1 cellular context compared by ENCODE assay signal in genomic region chr2:182667321-182667695, GRCh38.
TF ChIP-seq lines count a peak whose summit lies in the region.

No MANE protein-coding gene starts in this region.

TF ChIP-seq in GM23338, 12 proteins besides CTCF, POLR2A, EP300 and RAD21 (continued from another document):
- TF ChIP-seq, protein P1, sequence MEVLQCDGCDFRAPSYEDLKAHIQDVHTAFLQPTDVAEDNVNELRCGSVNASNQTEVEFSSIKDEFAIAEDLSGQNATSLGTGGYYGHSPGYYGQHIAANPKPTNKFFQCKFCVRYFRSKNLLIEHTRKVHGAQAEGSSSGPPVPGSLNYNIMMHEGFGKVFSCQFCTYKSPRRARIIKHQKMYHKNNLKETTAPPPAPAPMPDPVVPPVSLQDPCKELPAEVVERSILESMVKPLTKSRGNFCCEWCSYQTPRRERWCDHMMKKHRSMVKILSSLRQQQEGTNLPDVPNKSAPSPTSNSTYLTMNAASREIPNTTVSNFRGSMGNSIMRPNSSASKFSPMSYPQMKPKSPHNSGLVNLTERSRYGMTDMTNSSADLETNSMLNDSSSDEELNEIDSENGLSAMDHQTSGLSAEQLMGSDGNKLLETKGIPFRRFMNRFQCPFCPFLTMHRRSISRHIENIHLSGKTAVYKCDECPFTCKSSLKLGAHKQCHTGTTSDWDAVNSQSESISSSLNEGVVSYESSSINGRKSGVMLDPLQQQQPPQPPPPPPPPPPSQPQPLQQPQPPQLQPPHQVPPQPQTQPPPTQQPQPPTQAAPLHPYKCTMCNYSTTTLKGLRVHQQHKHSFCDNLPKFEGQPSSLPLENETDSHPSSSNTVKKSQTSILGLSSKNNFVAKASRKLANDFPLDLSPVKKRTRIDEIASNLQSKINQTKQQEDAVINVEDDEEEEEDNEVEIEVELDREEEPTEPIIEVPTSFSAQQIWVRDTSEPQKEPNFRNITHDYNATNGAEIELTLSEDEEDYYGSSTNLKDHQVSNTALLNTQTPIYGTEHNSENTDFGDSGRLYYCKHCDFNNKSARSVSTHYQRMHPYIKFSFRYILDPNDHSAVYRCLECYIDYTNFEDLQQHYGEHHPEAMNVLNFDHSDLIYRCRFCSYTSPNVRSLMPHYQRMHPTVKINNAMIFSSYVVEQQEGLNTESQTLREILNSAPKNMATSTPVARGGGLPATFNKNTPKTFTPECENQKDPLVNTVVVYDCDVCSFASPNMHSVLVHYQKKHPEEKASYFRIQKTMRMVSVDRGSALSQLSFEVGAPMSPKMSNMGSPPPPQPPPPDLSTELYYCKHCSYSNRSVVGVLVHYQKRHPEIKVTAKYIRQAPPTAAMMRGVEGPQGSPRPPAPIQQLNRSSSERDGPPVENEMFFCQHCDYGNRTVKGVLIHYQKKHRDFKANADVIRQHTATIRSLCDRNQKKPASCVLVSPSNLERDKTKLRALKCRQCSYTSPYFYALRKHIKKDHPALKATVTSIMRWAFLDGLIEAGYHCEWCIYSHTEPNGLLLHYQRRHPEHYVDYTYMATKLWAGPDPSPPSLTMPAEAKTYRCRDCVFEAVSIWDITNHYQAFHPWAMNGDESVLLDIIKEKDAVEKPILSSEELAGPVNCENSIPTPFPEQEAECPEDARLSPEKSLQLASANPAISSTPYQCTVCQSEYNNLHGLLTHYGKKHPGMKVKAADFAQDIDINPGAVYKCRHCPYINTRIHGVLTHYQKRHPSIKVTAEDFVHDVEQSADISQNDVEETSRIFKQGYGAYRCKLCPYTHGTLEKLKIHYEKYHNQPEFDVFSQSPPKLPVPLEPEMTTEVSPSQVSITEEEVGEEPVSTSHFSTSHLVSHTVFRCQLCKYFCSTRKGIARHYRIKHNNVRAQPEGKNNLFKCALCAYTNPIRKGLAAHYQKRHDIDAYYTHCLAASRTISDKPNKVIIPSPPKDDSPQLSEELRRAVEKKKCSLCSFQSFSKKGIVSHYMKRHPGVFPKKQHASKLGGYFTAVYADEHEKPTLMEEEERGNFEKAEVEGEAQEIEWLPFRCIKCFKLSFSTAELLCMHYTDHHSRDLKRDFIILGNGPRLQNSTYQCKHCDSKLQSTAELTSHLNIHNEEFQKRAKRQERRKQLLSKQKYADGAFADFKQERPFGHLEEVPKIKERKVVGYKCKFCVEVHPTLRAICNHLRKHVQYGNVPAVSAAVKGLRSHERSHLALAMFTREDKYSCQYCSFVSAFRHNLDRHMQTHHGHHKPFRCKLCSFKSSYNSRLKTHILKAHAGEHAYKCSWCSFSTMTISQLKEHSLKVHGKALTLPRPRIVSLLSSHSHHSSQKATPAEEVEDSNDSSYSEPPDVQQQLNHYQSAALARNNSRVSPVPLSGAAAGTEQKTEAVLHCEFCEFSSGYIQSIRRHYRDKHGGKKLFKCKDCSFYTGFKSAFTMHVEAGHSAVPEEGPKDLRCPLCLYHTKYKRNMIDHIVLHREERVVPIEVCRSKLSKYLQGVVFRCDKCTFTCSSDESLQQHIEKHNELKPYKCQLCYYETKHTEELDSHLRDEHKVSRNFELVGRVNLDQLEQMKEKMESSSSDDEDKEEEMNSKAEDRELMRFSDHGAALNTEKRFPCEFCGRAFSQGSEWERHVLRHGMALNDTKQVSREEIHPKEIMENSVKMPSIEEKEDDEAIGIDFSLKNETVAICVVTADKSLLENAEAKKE (CRISPR knock-in tag; IDR thresholded peaks at IDR 0.05), result no peak
- TF ChIP-seq ZNF114 (CRISPR knock-in tag; IDR thresholded peaks at IDR 0.05), result no peak
- TF ChIP-seq ZNF331 (CRISPR knock-in tag; IDR thresholded peaks at IDR 0.05; ENCODE audit: low read depth), result no peak
- no peak for TF ChIP-seq JUNB (IDR thresholded peaks at IDR 0.05; ENCODE audit: unreplicated experiment)
- no peak for TF ChIP-seq EZH2phosphoT487 (IDR thresholded peaks at IDR 0.05; ENCODE audit: unreplicated experiment)
